In the genomic region with DNA sequence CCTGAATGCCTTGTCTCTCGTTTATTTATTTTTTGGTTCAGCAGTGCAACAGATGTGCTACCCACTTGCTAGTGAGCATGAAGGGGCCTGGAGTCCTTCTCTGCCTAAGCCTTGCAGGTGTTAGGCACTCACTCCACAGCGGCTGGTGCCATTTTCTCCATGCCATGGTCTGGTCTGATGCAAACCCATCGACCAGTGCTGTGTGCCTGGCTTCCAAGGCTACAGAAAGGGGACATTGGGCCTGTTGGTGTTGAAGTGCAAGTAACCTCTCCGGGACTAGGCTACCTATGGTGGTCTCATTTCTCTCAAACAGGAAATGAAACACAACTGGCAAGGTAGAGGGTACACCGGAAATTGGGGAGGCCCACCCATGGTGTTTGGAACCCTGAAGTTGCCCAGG, we compare ENCODE assay signal across 19 cellular contexts.
"Had no signal": no experiment of that assay in that cellular context is flagged by ENCODE, and none has a peak within 500 bp of the region (broad histone marks: within the 10 kb centered on the region; RNA-seq: fewer than 3 reads in every experiment).

No MANE protein-coding gene starts in this region.

- H3K4me3 ChIP-seq: heart left ventricle, right atrium auricular region, stomach, thoracic aorta, transverse colon had no signal

- FAIRE-seq: endometrium, frontal cortex had no signal

- H3K4me1 ChIP-seq: heart left ventricle, right atrium auricular region, stomach, transverse colon had no signal

- H3K9me3 ChIP-seq: heart left ventricle, neutrophil, right atrium auricular region, stomach, thoracic aorta, transverse colon had no signal

- ATAC-seq: esophagus mucosa; stimulated activated naive B cell treated with anti-CD40 and anti-IgM and Interleukin-4, amounts not matched to agents 10 μg/mL and 1 μg/mL and 100 μg/mL, for 72 hours had no signal

- H3K27me3 ChIP-seq: heart left ventricle, neutrophil, right atrium auricular region, transverse colon had no signal

- H3K27ac ChIP-seq: heart left ventricle, neutrophil, right atrium auricular region, stomach, thoracic aorta, transverse colon had no signal

- H3K36me3 ChIP-seq: heart left ventricle, neutrophil, right atrium auricular region, stomach, thoracic aorta, transverse colon had no signal

- DNase-seq: effector memory CD4-positive, alpha-beta T cell; heart left ventricle; hippocampal formation; kidney glomerular epithelial cell; mesendoderm; naive thymus-derived CD4-positive, alpha-beta T cell; stimulated activated CD4-positive, alpha-beta T cell treated with anti-CD3 and anti-CD28 coated beads, Interleukin-15, amount 100 ng/mL, for 24 hours; stimulated activated CD4-positive, alpha-beta T cell treated with anti-CD3 and anti-CD28 coated beads, Interleukin-2, amount 100 ng/mL, for 24 hours; stimulated activated CD4-positive, alpha-beta T cell treated with anti-CD3 and anti-CD28 coated beads, Interleukin-4, amount 100 ng/mL, for 4 hours; stimulated activated naive B cell treated with anti-CD40 and anti-IgM and Interleukin-4, amounts not matched to agents 10 μg/mL and 1 μg/mL and 100 μg/mL, for 72 hours; stomach; substantia nigra; transverse colon had no signal
